Comparison of ENCODE assay signal across 1 cellular context in the genomic region with DNA sequence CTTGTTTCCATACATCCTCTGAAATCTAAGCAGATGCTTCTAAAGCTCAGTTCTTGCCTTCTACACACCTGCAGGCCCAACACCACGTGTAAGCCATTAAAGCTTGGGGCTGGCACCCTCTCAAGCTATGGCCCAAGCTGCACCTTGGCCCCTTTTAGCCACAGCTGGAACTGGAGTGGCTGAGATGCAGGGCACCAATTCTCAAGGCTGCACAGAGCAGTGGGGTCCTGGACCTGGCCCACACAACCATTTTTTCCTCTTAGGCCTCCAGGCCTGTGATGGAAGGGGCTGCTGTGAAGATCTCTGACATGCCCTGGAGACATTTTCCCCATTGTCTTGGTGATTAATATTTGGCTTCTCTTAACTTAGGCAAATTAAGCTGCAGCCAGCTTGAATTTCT.
A peak's percentile ranks its signal among the peaks of the same experiment; 100 is the strongest.
TF ChIP-seq lines count a peak whose summit lies in the region.

No MANE protein-coding gene starts in this region.

TF ChIP-seq in K562, 482 proteins besides CTCF, POLR2A, EP300 and RAD21:
- TF ChIP-seq ZFP36 (IDR thresholded peaks at IDR 0.05; ENCODE audit: low read depth, low read length, partially characterized antibody) (peak; percentile 65), CCAR2 (IDR thresholded peaks at IDR 0.05; ENCODE audit: low read depth, low read length) (no peak)
